Comparison of ENCODE assay signal across 13 cellular contexts in genomic region chr9:35972093-35972492, GRCh38. TPM values are rescaled to one million over a fixed set of nuclear protein-coding genes. Genes with fewer than 3 reads are reported as not detected.
DNase-seq lines count a peak whose midpoint lies in the region; ATAC-seq, FAIRE-seq and TF ChIP-seq lines count a peak whose summit lies in the region.
"Had no signal": no experiment of that assay in that cellular context is flagged by ENCODE, and none has a peak within 500 bp of the region (broad histone marks: within the 10 kb centered on the region; RNA-seq: fewer than 3 reads in every experiment).

No MANE protein-coding gene starts in this region.

- TF ChIP-seq CTCF in astrocyte (IDR thresholded peaks at IDR 0.05; ENCODE audit: insufficient read depth, low read depth, low read length), result no peak

- no peak overlapping the region for H3K18ac ChIP-seq in mesendoderm (ENCODE audit: low read length)

- H3K36me3 Mint-ChIP-seq in activated CD4-positive, alpha-beta T cell treated with anti-CD3 and anti-CD28 coated beads for 36 hours (ENCODE audit: low read depth), result peaks cover 3% of the 10 kb centered on the region
- H3K36me3 Mint-ChIP-seq in activated CD4-positive, alpha-beta T cell treated with anti-CD3 and anti-CD28 coated beads, Interleukin-2, amount 10 ng/mL, durations not matched to agents 24 days and 14 days (ENCODE audit: low read depth), result no peaks in the 10 kb centered on the region
- H3K36me3 Mint-ChIP-seq in astrocyte (ENCODE audit: low read depth, unreplicated experiment), result no peaks in the 10 kb centered on the region
- peaks cover 7 to 23% of the 10 kb centered on the region in 2 donors for H3K36me3 Mint-ChIP-seq in stimulated activated naive B cell treated with anti-CD40 and anti-IgM and Interleukin-4, amounts not matched to agents 10 μg/mL and 1 μg/mL and 100 μg/mL, for 72 hours

- no peak overlapping the region for H2AK5ac ChIP-seq in mesendoderm (ENCODE audit: low read length)

- H2BK15ac ChIP-seq in mesendoderm (replicated peaks; ENCODE audit: low read depth), result no peak overlapping the region

- no peaks in the 10 kb centered on the region for H3K79me1 ChIP-seq in mesendoderm (ENCODE audit: low read length)

- H3K4ac ChIP-seq in mesendoderm (ENCODE audit: low read depth, low read length), result no peak overlapping the region

- no peak overlapping the region for H3K9ac ChIP-seq in astrocyte (ENCODE audit: low read length)
- H3K9ac ChIP-seq in mesendoderm (ENCODE audit: low read length), result no peak overlapping the region

- peak overlapping the region; percentile 42 for H2AFZ ChIP-seq in astrocyte (ENCODE audit: low read depth, low read length)

- FAIRE-seq in astrocyte (lab: Jason Lieb, UNC), result no peak

- H3K27ac ChIP-seq in astrocyte (ENCODE audit: low read depth, low read length), result no peak overlapping the region
- H3K27ac ChIP-seq in mesendoderm (ENCODE audit: low read depth, low read length), result no peak overlapping the region
- H3K27ac ChIP-seq: suprapubic skin had no signal

- in situ Hi-C loops in ACHN (cut with HindIII; ENCODE audit: low pct_ligation_motif_present, low pct_unique_long_range_greater_than_20kb, low sequenced_read_pairs), result no loop called here

- H4K5ac ChIP-seq in mesendoderm (ENCODE audit: low read length), result no peak overlapping the region

- H3K4me1 Mint-ChIP-seq in activated CD4-positive, alpha-beta T cell treated with anti-CD3 and anti-CD28 coated beads for 36 hours, result peaks cover 12% of the 10 kb centered on the region
- peaks cover 7% of the 10 kb centered on the region for H3K4me1 Mint-ChIP-seq in activated CD4-positive, alpha-beta T cell treated with anti-CD3 and anti-CD28 coated beads, Interleukin-2, amount 10 ng/mL, durations not matched to agents 24 days and 14 days
- H3K4me1 Mint-ChIP-seq in astrocyte (ENCODE audit: low read depth, unreplicated experiment), result peaks cover 2% of the 10 kb centered on the region
- H3K4me1 Mint-ChIP-seq in stimulated activated naive B cell treated with anti-CD40 and anti-IgM and Interleukin-4, amounts not matched to agents 10 μg/mL and 1 μg/mL and 100 μg/mL, for 72 hours, result peaks cover 14 to 25% of the 10 kb centered on the region in 2 donors

- ATAC-seq in activated CD4-positive, alpha-beta T cell treated with anti-CD3 and anti-CD28 coated beads for 36 hours, result peak; percentile 53
- ATAC-seq in stimulated activated naive B cell treated with anti-CD40 and anti-IgM and Interleukin-4, amounts not matched to agents 10 μg/mL and 1 μg/mL and 100 μg/mL, for 72 hours (replicated peaks), result no peak
- ATAC-seq in GM18858 (IDR thresholded peaks at IDR 0.05; ENCODE audit: unreplicated experiment), result no peak

- POLR2A ChIA-PET in activated CD4-positive, alpha-beta T cell treated with anti-CD3 and anti-CD28 coated beads for 36 hours (lab: Charles Lee), result no interaction called here

- H3K23ac ChIP-seq in mesendoderm (ENCODE audit: low read length), result no peak overlapping the region

- no CpG with 5 or more reads among the region's 35 CpGs for WGBS in mesendoderm (ENCODE audit: extremely low coverage, insufficient coverage, low lambda C conversion rate)

- H3K27me3 ChIP-seq in astrocyte (ENCODE audit: insufficient read depth, low read length) (no peaks in the 10 kb centered on the region), mesendoderm (ENCODE audit: insufficient read depth, low read length, poor library complexity) (no peaks in the 10 kb centered on the region)
- H3K27me3 ChIP-seq: MG63 had no signal

- no peaks in the 10 kb centered on the region for H4K20me1 ChIP-seq in astrocyte (ENCODE audit: insufficient read depth, low read length)

- no peak overlapping the region for H3K27ac Mint-ChIP-seq in activated CD4-positive, alpha-beta T cell treated with anti-CD3 and anti-CD28 coated beads for 36 hours
- H3K27ac Mint-ChIP-seq in activated CD4-positive, alpha-beta T cell treated with anti-CD3 and anti-CD28 coated beads, Interleukin-2, amount 10 ng/mL, durations not matched to agents 24 days and 14 days, result no peak overlapping the region
- no peak overlapping the region for H3K27ac Mint-ChIP-seq in astrocyte (ENCODE audit: unreplicated experiment)
- no peak overlapping the region for H3K27ac Mint-ChIP-seq in stimulated activated naive B cell treated with anti-CD40 and anti-IgM and Interleukin-4, amounts not matched to agents 10 μg/mL and 1 μg/mL and 100 μg/mL, for 72 hours

- peaks cover 43% of the 10 kb centered on the region for H3K27me3 Mint-ChIP-seq in activated CD4-positive, alpha-beta T cell treated with anti-CD3 and anti-CD28 coated beads for 36 hours
- H3K27me3 Mint-ChIP-seq in activated CD4-positive, alpha-beta T cell treated with anti-CD3 and anti-CD28 coated beads, Interleukin-2, amount 10 ng/mL, durations not matched to agents 24 days and 14 days, result peaks cover 78% of the 10 kb centered on the region
- peaks cover 18% of the 10 kb centered on the region for H3K27me3 Mint-ChIP-seq in astrocyte (ENCODE audit: low read depth, unreplicated experiment)
- H3K27me3 Mint-ChIP-seq in stimulated activated naive B cell treated with anti-CD40 and anti-IgM and Interleukin-4, amounts not matched to agents 10 μg/mL and 1 μg/mL and 100 μg/mL, for 72 hours, result peaks cover 54 to 72% of the 10 kb centered on the region in 2 donors

- peaks cover 18% of the 10 kb centered on the region for H3K9me3 Mint-ChIP-seq in activated CD4-positive, alpha-beta T cell treated with anti-CD3 and anti-CD28 coated beads for 36 hours (ENCODE audit: low read depth)
- H3K9me3 Mint-ChIP-seq in activated CD4-positive, alpha-beta T cell treated with anti-CD3 and anti-CD28 coated beads, Interleukin-2, amount 10 ng/mL, durations not matched to agents 24 days and 14 days, result peaks cover 20% of the 10 kb centered on the region
- H3K9me3 Mint-ChIP-seq in astrocyte (ENCODE audit: unreplicated experiment), result peaks cover 15% of the 10 kb centered on the region
- H3K9me3 Mint-ChIP-seq in stimulated activated naive B cell treated with anti-CD40 and anti-IgM and Interleukin-4, amounts not matched to agents 10 μg/mL and 1 μg/mL and 100 μg/mL, for 72 hours, result peaks cover 17% of the 10 kb centered on the region in 2 donors

- intact Hi-C loops in activated CD4-positive, alpha-beta T cell treated with anti-CD3 and anti-CD28 coated beads for 36 hours (cut with DNase I, micrococcal nuclease), result no loop called here
- intact Hi-C loops in activated CD4-positive, alpha-beta T cell treated with anti-CD3 and anti-CD28 coated beads, Interleukin-2, amount 10 ng/mL, durations not matched to agents 24 days and 14 days (cut with micrococcal nuclease), result no loop called here

- CTCF ChIA-PET in activated CD4-positive, alpha-beta T cell treated with anti-CD3 and anti-CD28 coated beads for 36 hours (lab: Charles Lee), result interaction anchor here (1.2 to 1.4 kb wide), 3 partner anchors 16 to 36 kb away, joined by 4 to 6 read pairs (median 5); no protein-coding TSS in a partner anchor

- H3K36me3 ChIP-seq in astrocyte (ENCODE audit: insufficient read depth, low read length), result no peaks in the 10 kb centered on the region
- no peaks in the 10 kb centered on the region for H3K36me3 ChIP-seq in mesendoderm (ENCODE audit: control insufficient read depth, insufficient read depth, low read length)
- H3K36me3 ChIP-seq: MG63, suprapubic skin had no signal

- H3K4me3 ChIP-seq in astrocyte (ENCODE audit: insufficient read depth, low read depth, low read length) (no peak overlapping the region), mesendoderm (ENCODE audit: low read length) (no peak overlapping the region)
- H3K4me3 ChIP-seq: MG63, suprapubic skin had no signal

- DNase-seq in activated CD4-positive, alpha-beta T cell treated with anti-CD3 and anti-CD28 coated beads for 36 hours, result peak; percentile 52
- DNase-seq in activated CD4-positive, alpha-beta T cell treated with anti-CD3 and anti-CD28 coated beads, Interleukin-2, amount 10 ng/mL, durations not matched to agents 24 days and 14 days, result no peak
- no peak for DNase-seq in astrocyte (ENCODE audit: low read depth)
- DNase-seq in mesendoderm, result peak; percentile 73
- no peak for DNase-seq in stimulated activated naive B cell treated with anti-CD40 and anti-IgM and Interleukin-4, amounts not matched to agents 10 μg/mL and 1 μg/mL and 100 μg/mL, for 72 hours
- no peak for DNase-seq in ACHN
- no peak for DNase-seq in germinal center (ENCODE audit: low spot score)
- DNase-seq: MG63 had no signal

- no peaks in the 10 kb centered on the region for H3K79me2 ChIP-seq in astrocyte (ENCODE audit: insufficient read depth, low read length)
- no peaks in the 10 kb centered on the region for H3K79me2 ChIP-seq in mesendoderm (ENCODE audit: control insufficient read depth, insufficient read depth, low read length)

- H3K9me3 ChIP-seq in astrocyte (ENCODE audit: insufficient read depth, low read depth, low read length), result peaks cover 2% of the 10 kb centered on the region

- no peak overlapping the region for H3K4me3 Mint-ChIP-seq in activated CD4-positive, alpha-beta T cell treated with anti-CD3 and anti-CD28 coated beads for 36 hours
- H3K4me3 Mint-ChIP-seq in activated CD4-positive, alpha-beta T cell treated with anti-CD3 and anti-CD28 coated beads, Interleukin-2, amount 10 ng/mL, durations not matched to agents 24 days and 14 days, result no peak overlapping the region
- peak overlapping the region; percentile 10 for H3K4me3 Mint-ChIP-seq in astrocyte (ENCODE audit: unreplicated experiment)
- H3K4me3 Mint-ChIP-seq in stimulated activated naive B cell treated with anti-CD40 and anti-IgM and Interleukin-4, amounts not matched to agents 10 μg/mL and 1 μg/mL and 100 μg/mL, for 72 hours, result peak overlapping the region; percentile 18 to 63

- H2BK5ac ChIP-seq in mesendoderm (ENCODE audit: low read length), result no peak overlapping the region

- H3K4me2 ChIP-seq in astrocyte (ENCODE audit: low read length), result peak overlapping the region; percentile 64
- H3K4me2 ChIP-seq in mesendoderm (ENCODE audit: low read length), result no peak overlapping the region

- H3K4me1 ChIP-seq in astrocyte (ENCODE audit: insufficient read depth, low read length) (no peaks in the 10 kb centered on the region), mesendoderm (ENCODE audit: control insufficient read depth, low read depth, low read length) (no peaks in the 10 kb centered on the region)

- H2BK120ac ChIP-seq in mesendoderm (ENCODE audit: low read depth, low read length), result no peak overlapping the region

- H3K56ac ChIP-seq in mesendoderm (ENCODE audit: low read length), result no peak overlapping the region

- H4K8ac ChIP-seq in mesendoderm (ENCODE audit: low read depth, low read length), result no peak overlapping the region

RNA-seq across cellular contexts. Expression of gene OR2S2, which starts 14.1 kb away (rescaled TPM):
- total RNA-seq in activated CD4-positive, alpha-beta T cell treated with anti-CD3 and anti-CD28 coated beads for 36 hours, result not detected
- total RNA-seq in activated CD4-positive, alpha-beta T cell treated with anti-CD3 and anti-CD28 coated beads, Interleukin-2, amount 10 ng/mL, durations not matched to agents 24 days and 14 days, result not detected in 2 replicates
- total RNA-seq in astrocyte, result not detected in 2 replicates
- not detected for polyA plus RNA-seq in mesendoderm (2013, experiment 1 of 2)
- polyA plus RNA-seq in mesendoderm (2013, experiment 2 of 2), result not detected
- total RNA-seq: A172, cerebellum, pulmonary artery endothelial cell, suprapubic skin had no signal

Comparison
In these comparisons a context has a peak if more than half of its experiments do, and no peak if none do; other contexts are left out.
1. DNase-seq: peak in activated CD4-positive, alpha-beta T cell treated with anti-CD3 and anti-CD28 coated beads for 36 hours (single experiment) and mesendoderm (single experiment); none in activated CD4-positive, alpha-beta T cell treated with anti-CD3 and anti-CD28 coated beads, Interleukin-2, amount 10 ng/mL, durations not matched to agents 24 days and 14 days (single experiment), astrocyte (single experiment), stimulated activated naive B cell treated with anti-CD40 and anti-IgM and Interleukin-4, amounts not matched to agents 10 μg/mL and 1 μg/mL and 100 μg/mL, for 72 hours (single experiment), ACHN (single experiment) and germinal center (single experiment).
2. H3K4me3 Mint-ChIP-seq: peak in astrocyte (single experiment) and stimulated activated naive B cell treated with anti-CD40 and anti-IgM and Interleukin-4, amounts not matched to agents 10 μg/mL and 1 μg/mL and 100 μg/mL, for 72 hours (2 of 2); none in activated CD4-positive, alpha-beta T cell treated with anti-CD3 and anti-CD28 coated beads for 36 hours (single experiment) and activated CD4-positive, alpha-beta T cell treated with anti-CD3 and anti-CD28 coated beads, Interleukin-2, amount 10 ng/mL, durations not matched to agents 24 days and 14 days (single experiment).